Comparison of ENCODE assay signal across 24 cellular contexts in genomic region chr12:262113-262512, GRCh38. TPM values are rescaled to one million over a fixed set of nuclear protein-coding genes. Genes with fewer than 3 reads are reported as not detected.
DNase-seq lines count a peak whose midpoint lies in the region; ATAC-seq and TF ChIP-seq lines count a peak whose summit lies in the region.
"Had no signal": no experiment of that assay in that cellular context is flagged by ENCODE, and none has a peak within 500 bp of the region (broad histone marks: within the 10 kb centered on the region; RNA-seq: fewer than 3 reads in every experiment).

No MANE protein-coding gene starts in this region.

- H3K36me3 ChIP-seq in cardiac muscle cell (no peaks in the 10 kb centered on the region), thyroid gland (no peaks in the 10 kb centered on the region)
- H3K36me3 ChIP-seq: BLaER1, HAP-1 had no signal

- H3K27ac Mint-ChIP-seq in nephron, result peak overlapping the region; percentile 89 to 90 (median 89)
- H3K27ac Mint-ChIP-seq: CD14-positive monocyte; CD8-positive, alpha-beta T cell had no signal

- ATAC-seq in left cardiac atrium (no peak), HG02678 (IDR thresholded peaks at IDR 0.05; ENCODE audit: unreplicated experiment) (no peak)
- ATAC-seq: A549; CD8-positive, alpha-beta T cell; GM12878 had no signal

- H3K27me3 Mint-ChIP-seq in nephron (ENCODE audit: low read depth), result no peaks in the 10 kb centered on the region

- intact Hi-C loops in left cardiac atrium (cut with DNase I), result no loop called here
- intact Hi-C loops in thyroid gland (cut with DNase I), result no loop called here

- no peaks in the 10 kb centered on the region for H3K9me3 ChIP-seq in cardiac muscle cell (ENCODE audit: low read depth)
- no peaks in the 10 kb centered on the region for H3K9me3 ChIP-seq in thyroid gland
- H3K9me3 ChIP-seq: A549, BLaER1, HAP-1 had no signal

- H3K4me1 Mint-ChIP-seq in nephron, result peaks cover 69% of the 10 kb centered on the region

- H3K4me1 ChIP-seq in cardiac muscle cell (ENCODE audit: low read depth) (peaks cover 26% of the 10 kb centered on the region), thyroid gland (peaks cover 15% of the 10 kb centered on the region in 2 donors)
- H3K4me1 ChIP-seq: A549, BLaER1, HAP-1 had no signal

- H3K36me3 Mint-ChIP-seq in nephron (ENCODE audit: low read depth), result no peaks in the 10 kb centered on the region
- H3K36me3 Mint-ChIP-seq: CD14-positive monocyte; CD8-positive, alpha-beta T cell had no signal

- no peaks in the 10 kb centered on the region for H3K9me3 Mint-ChIP-seq in nephron
- H3K9me3 Mint-ChIP-seq: CD14-positive monocyte; CD8-positive, alpha-beta T cell had no signal

- no peak for TF ChIP-seq CTCF in cardiac muscle cell (IDR thresholded peaks at IDR 0.05; ENCODE audit: low read depth, low read length)
- TF ChIP-seq CTCF in epithelial cell of proximal tubule (conservative IDR thresholded peaks at IDR 0.05; ENCODE audit: low read depth, low read length), result no peak
- TF ChIP-seq CTCF in nephron (IDR thresholded peaks at IDR 0.05; ENCODE audit: unreplicated experiment in 3 of 3), result no peak
- TF ChIP-seq CTCF in thyroid gland (IDR thresholded peaks at IDR 0.05), result no peak

- no peaks in the 10 kb centered on the region for H3K27me3 ChIP-seq in cardiac muscle cell
- H3K27me3 ChIP-seq in thyroid gland, result no peaks in the 10 kb centered on the region
- H3K27me3 ChIP-seq: BLaER1 had no signal

- H3K4me3 ChIP-seq in cardiac muscle cell, result no peak overlapping the region
- H3K4me3 ChIP-seq in epithelial cell of proximal tubule (ENCODE audit: low read depth, low read length), result peak overlapping the region; percentile 46
- peak overlapping the region in 1 of 3 donors; percentile 12 for H3K4me3 ChIP-seq in thyroid gland (replicated peaks in 1 of 3)
- H3K4me3 ChIP-seq: A549, BLaER1, GM12878, HAP-1 had no signal

- no peak for TF ChIP-seq POLR2A in thyroid gland (IDR thresholded peaks at IDR 0.05)

- H3K27ac ChIP-seq in cardiac muscle cell, result peak overlapping the region; percentile 70
- H3K27ac ChIP-seq in thyroid gland, result peak overlapping the region; percentile 49 to 69 (median 63)
- H3K27ac ChIP-seq: 22Rv1, A549, BLaER1, HL-60 had no signal

- H3K4me3 Mint-ChIP-seq in nephron, result peak overlapping the region; percentile 60 to 81 (median 77)
- H3K4me3 Mint-ChIP-seq: CD8-positive, alpha-beta T cell had no signal

- DNase-seq in cardiac muscle cell (ENCODE audit: low read depth in 1 of 2, low spot score in 1 of 2) (no peak), left cardiac atrium (no peak), epithelial cell of proximal tubule (ENCODE audit: low read depth) (no peak), thyroid gland (no peak), iPS-NIHi11 (ENCODE audit: low spot score) (no peak), dedifferentiated amniotic fluid mesenchymal stem cell (ENCODE audit: extremely low spot score) (no peak)
- DNase-seq: Calu3; CD8-positive, alpha-beta T cell; DND-41; EL; IMR-90 had no signal

RNA-seq across cellular contexts. Expression of gene SLC6A13, which starts 0.5 kb away (rescaled TPM):
- total RNA-seq in cardiac muscle cell (2.2 and 2.3 TPM in 2 replicates), left cardiac atrium (1 to 10 TPM; 1.3 to 2.0 TPM), epithelial cell of proximal tubule (0.22 TPM in 1 of 2 replicates, not detected in the other), thyroid gland (10 to 100 TPM in 1 of 4 donors, 1 to 10 TPM in 3; 5.0 to 24.9 (median 8.8) TPM)
- polyA plus RNA-seq in cardiac muscle cell, result 0.34 and 3.8 TPM in 2 replicates
- total RNA-seq: CD8-positive, alpha-beta T cell; G401; H1; HT1080 had no signal
- polyA plus RNA-seq: AG04450, CD14-positive monocyte had no signal

RNA-seq across cellular contexts. Expression of gene SLC6A12, which starts 48.2 kb away (rescaled TPM):
- total RNA-seq in cardiac muscle cell (0.33 and 0.63 TPM in 2 replicates), left cardiac atrium (under 1 TPM; 0.41 to 0.65 TPM), epithelial cell of proximal tubule (0.07 TPM in 1 of 2 replicates, not detected in the other), thyroid gland (10 to 100 TPM in 3 of 4 donors, 1 to 10 TPM in 1; 9.4 to 27.7 (median 18.3) TPM)
- 0.24 and 0.52 TPM in 2 replicates for polyA plus RNA-seq in cardiac muscle cell
- total RNA-seq: CD8-positive, alpha-beta T cell; G401; HT1080; IMR-90 had no signal
- polyA plus RNA-seq: IMR-90 had no signal
